Comparison of ENCODE assay signal across 21 cellular contexts in genomic region chr2:10830641-10831386, GRCh38.
"Had no signal": no experiment of that assay in that cellular context is flagged by ENCODE, and none has a peak within 500 bp of the region (broad histone marks: within the 10 kb centered on the region; RNA-seq: fewer than 3 reads in every experiment).

No MANE protein-coding gene starts in this region.

- ATAC-seq: foreskin keratinocyte; left ventricle myocardium superior; psoas muscle; stimulated activated effector memory CD8-positive, alpha-beta T cell treated with anti-CD3 and anti-CD28 coated beads, Interleukin-12 subunit alpha, Interleukin-12 subunit beta, amount 100 ng/mL, for 72 hours; stimulated activated naive CD8-positive, alpha-beta T cell treated with anti-CD3 and anti-CD28 coated beads, Interleukin-15, Interleukin-2, amounts not matched to agents 100 U/mL and 50 U/mL, for 24 hours had no signal

- H3K27me3 ChIP-seq: right atrium auricular region, uterus had no signal

- H3K4me3 Mint-ChIP-seq: endodermal cell; nephron progenitor cell; stimulated activated effector memory CD8-positive, alpha-beta T cell treated with anti-CD3 and anti-CD28 coated beads, Interleukin-12 subunit alpha, Interleukin-12 subunit beta, amount 100 ng/mL, for 72 hours had no signal

- H3K27ac ChIP-seq: foreskin keratinocyte, hepatocyte, neutrophil, psoas muscle, right atrium auricular region, tibial artery, upper lobe of left lung, uterus had no signal

- H3K9me3 ChIP-seq: neutrophil, psoas muscle, right atrium auricular region, tibial artery, upper lobe of left lung, uterus had no signal

- DNase-seq: erythroblast; foreskin keratinocyte; head of caudate nucleus; left ventricle myocardium superior; mesenchymal stem cell; midbrain; nephron progenitor cell; psoas muscle; stimulated activated CD4-positive, alpha-beta T cell treated with anti-CD3 and anti-CD28 coated beads, Interleukin-4, amount 100 ng/mL, for 1 hour; stimulated activated CD8-positive, alpha-beta memory T cell treated with anti-CD3 and anti-CD28 coated beads, Interleukin-4, amount 100 ng/mL, for 48 hours; stimulated activated naive CD8-positive, alpha-beta T cell treated with anti-CD3 and anti-CD28 coated beads, Interleukin-15, Interleukin-2, amounts not matched to agents 100 U/mL and 50 U/mL, for 24 hours; tibial artery; uterus had no signal

- H3K4me3 ChIP-seq: hepatocyte, lung, psoas muscle, right atrium auricular region, smooth muscle cell, tibial artery, upper lobe of left lung, uterus had no signal

- H3K9me3 Mint-ChIP-seq: endodermal cell; nephron progenitor cell; stimulated activated effector memory CD8-positive, alpha-beta T cell treated with anti-CD3 and anti-CD28 coated beads, Interleukin-12 subunit alpha, Interleukin-12 subunit beta, amount 100 ng/mL, for 72 hours had no signal

- H3K36me3 ChIP-seq: neutrophil, right atrium auricular region, tibial artery, upper lobe of left lung, uterus had no signal

- H3K36me3 Mint-ChIP-seq: stimulated activated effector memory CD8-positive, alpha-beta T cell treated with anti-CD3 and anti-CD28 coated beads, Interleukin-12 subunit alpha, Interleukin-12 subunit beta, amount 100 ng/mL, for 72 hours had no signal

- H3K27ac Mint-ChIP-seq: endodermal cell; nephron progenitor cell; stimulated activated effector memory CD8-positive, alpha-beta T cell treated with anti-CD3 and anti-CD28 coated beads, Interleukin-12 subunit alpha, Interleukin-12 subunit beta, amount 100 ng/mL, for 72 hours had no signal

- H3K4me1 ChIP-seq: foreskin keratinocyte, psoas muscle, uterus had no signal
